ENCODE assay signal across 15 cellular contexts in genomic region chr1:30783244-30783915, GRCh38. TPM values are rescaled to one million over a fixed set of nuclear protein-coding genes. Genes with fewer than 3 reads are reported as not detected.
A peak's percentile ranks its signal among the peaks of the same experiment; 100 is the strongest.
DNase-seq lines count a peak whose midpoint lies in the region; ATAC-seq, FAIRE-seq and TF ChIP-seq lines count a peak whose summit lies in the region.
"Had no signal": no experiment of that assay in that cellular context is flagged by ENCODE, and none has a peak within 500 bp of the region (broad histone marks: within the 10 kb centered on the region; RNA-seq: fewer than 3 reads in every experiment).

No MANE protein-coding gene starts in this region.

- POLR2A ChIA-PET in GM12878 (lab: Charles Lee) = interaction anchor here (0.6 to 3.7 kb wide), 4 partner anchors 21 to 165 kb away, joined by 3 to 18 read pairs (median 3); no protein-coding TSS in a partner anchor

- H3K36me3 Mint-ChIP-seq in activated CD8-positive, alpha-beta memory T cell treated with anti-CD3 and anti-CD28 coated beads, Interleukin-2, amount 10 ng/mL, durations not matched to agents 7 days and 5 days = no peaks in the 10 kb centered on the region

- H4K20me1 ChIP-seq in GM12878 (ENCODE audit: control insufficient read depth, insufficient read depth) = no peaks in the 10 kb centered on the region

- H3K9me3 ChIP-seq in GM12878 (replicated peaks; ENCODE audit: control insufficient read depth, insufficient read depth, low read length) = no peaks in the 10 kb centered on the region
- H3K9me3 ChIP-seq in mesenchymal stem cell (ENCODE audit: control insufficient read depth, low read length) = no peaks in the 10 kb centered on the region
- H3K9me3 ChIP-seq: ovary had no signal

- no peak overlapping the region for H3K27ac ChIP-seq in GM12878 (ENCODE audit: control insufficient read depth, insufficient read depth)
- no peak overlapping the region for H3K27ac ChIP-seq in mesenchymal stem cell (ENCODE audit: low read length, poor library complexity, severe bottlenecking)
- H3K27ac ChIP-seq: KMS-11, ovary, PC-9 had no signal

- H3K9ac ChIP-seq in GM12878 (ENCODE audit: control insufficient read depth, insufficient read depth, low read length) = no peak overlapping the region
- no peak overlapping the region for H3K9ac ChIP-seq in mesenchymal stem cell (ENCODE audit: low read length)

- H3K27me3 ChIP-seq in GM12878 (replicated peaks in 1 of 2; ENCODE audit: control insufficient read depth in 2 of 2, insufficient read depth in 2 of 2, low read length in 1 of 2) = no peaks in the 10 kb centered on the region; a peak in 1 of 4 replicates
- H3K27me3 ChIP-seq in mesenchymal stem cell (ENCODE audit: control insufficient read depth in 1 of 2, insufficient read depth in 1 of 2, low read length in 2 of 2) = peaks cover 4 to 50% of the 10 kb centered on the region in 2 experiments
- H3K27me3 ChIP-seq: ovary had no signal

- no peak overlapping the region for H4K8ac ChIP-seq in mesenchymal stem cell (ENCODE audit: low read length)

- H2BK5ac ChIP-seq in mesenchymal stem cell (ENCODE audit: low read depth, low read length, poor library complexity, severe bottlenecking) = no peak overlapping the region

- no peaks in the 10 kb centered on the region; the same call in none of the 2 replicates for H3K79me2 ChIP-seq in GM12878 (ENCODE audit: control insufficient read depth, insufficient read depth, low read length)

- DNase-seq in Ammon's horn (ENCODE audit: low spot score) = peak; percentile 42
- DNase-seq in HuH-7.5 (ENCODE audit: low spot score) = peak; percentile 32
- no peak for DNase-seq in GM12878 (ENCODE audit: low read depth, low spot score)
- no peak for DNase-seq in mesenchymal stem cell
- DNase-seq in activated CD8-positive, alpha-beta memory T cell treated with anti-CD3 and anti-CD28 coated beads, Interleukin-2, amount 10 ng/mL, durations not matched to agents 7 days and 5 days = no peak
- no peak for DNase-seq in dedifferentiated amniotic fluid mesenchymal stem cell (ENCODE audit: extremely low spot score)
- DNase-seq in activated CD4-positive, CD25-positive, alpha-beta regulatory T cell treated with anti-CD3 and anti-CD28 coated beads, Interleukin-2, amount 50 U/mL, for 72 hours = no peak
- DNase-seq: activated CD4-positive, alpha-beta T cell treated with anti-CD3 and anti-CD28 coated beads, Interleukin-2, amount 50 U/mL, for 48 hours; DND-41; PC-9 had no signal

- intact Hi-C loops in GM12878 (cut with micrococcal nuclease; ENCODE audit: unreplicated experiment) = loop anchor here (5.0 kb wide), 1 partner anchor 144 kb away; no protein-coding TSS in a partner anchor

- no peak overlapping the region for H3K18ac ChIP-seq in mesenchymal stem cell (ENCODE audit: low read depth in 1 of 2, low read length in 2 of 2)

- H3K36me3 ChIP-seq in GM12878 (ENCODE audit: control insufficient read depth in 2 of 2, insufficient read depth in 2 of 2, low read length in 1 of 2) (no peaks in the 10 kb centered on the region), mesenchymal stem cell (ENCODE audit: control insufficient read depth in 1 of 2, insufficient read depth in 2 of 2, low read depth in 1 of 2, low read length in 2 of 2) (no peaks in the 10 kb centered on the region)
- H3K36me3 ChIP-seq: ovary had no signal

- no peak overlapping the region for H3K23ac ChIP-seq in mesenchymal stem cell (ENCODE audit: low read length in 2 of 2)

- no peak overlapping the region for H2BK120ac ChIP-seq in mesenchymal stem cell (ENCODE audit: low read depth, low read length)

- no peak overlapping the region for H3K27ac Mint-ChIP-seq in activated CD8-positive, alpha-beta memory T cell treated with anti-CD3 and anti-CD28 coated beads, Interleukin-2, amount 10 ng/mL, durations not matched to agents 7 days and 5 days

- no peak overlapping the region for H4K91ac ChIP-seq in mesenchymal stem cell (ENCODE audit: low read length)

- WGBS in GM12878 (ENCODE audit: insufficient coverage, insufficient replicate concordance, low lambda C conversion rate, missing lambda C conversion rate) = 47% methylated on average over 17 of the region's 17 CpGs
- 68% methylated on average over 17 of the region's 17 CpGs for WGBS in mesenchymal stem cell

- H3K4me2 ChIP-seq in GM12878 (ENCODE audit: control insufficient read depth, insufficient read depth) (no peak overlapping the region), mesenchymal stem cell (ENCODE audit: low read length, poor library complexity, severe bottlenecking) (no peak overlapping the region)
- H3K4me2 ChIP-seq: PC-9 had no signal

- H3K14ac ChIP-seq in mesenchymal stem cell (ENCODE audit: low read length in 2 of 2) = no peak overlapping the region

- no peak overlapping the region for H3K4me3 ChIP-seq in GM12878
- H3K4me3 ChIP-seq in mesenchymal stem cell (ENCODE audit: insufficient read depth in 1 of 2, low read depth in 1 of 2, low read length in 2 of 2) = no peak overlapping the region
- H3K4me3 ChIP-seq: ovary, PC-9 had no signal

- RAD21 ChIA-PET in GM12878 (lab: Charles Lee; ENCODE audit: unreplicated experiment) = interaction anchor here (0.6 to 9.5 kb wide), 16 partner anchors 8 to 1370 kb away, joined by 3 to 538 read pairs (median 4); partner anchors contain the start of genes MATN1 and SDC3

- no peak overlapping the region for H2BK12ac ChIP-seq in mesenchymal stem cell (ENCODE audit: low read length in 2 of 2)

- no peaks in the 10 kb centered on the region for H3K9me3 Mint-ChIP-seq in activated CD8-positive, alpha-beta memory T cell treated with anti-CD3 and anti-CD28 coated beads, Interleukin-2, amount 10 ng/mL, durations not matched to agents 7 days and 5 days (ENCODE audit: low read depth)

- TF ChIP-seq POLR2A in GM12878 (IDR thresholded peaks at IDR 0.05; ENCODE audit: low read depth, low read length) = no peak

- in situ Hi-C loops in GM12878 (cut with MboI) = no loop called here

- H2AK5ac ChIP-seq in mesenchymal stem cell (ENCODE audit: low read length, severe bottlenecking) = no peak overlapping the region

- H2BK15ac ChIP-seq in mesenchymal stem cell (ENCODE audit: low read depth, poor library complexity, severe bottlenecking) = peak overlapping the region; percentile 26

- TF ChIP-seq EP300 in GM12878 (IDR thresholded peaks at IDR 0.05; ENCODE audit: borderline replicate concordance in 1 of 2, control insufficient read depth in 1 of 2, low read depth in 2 of 2, low read length in 2 of 2) = no peak

- CTCF ChIA-PET in GM12878 (lab: Yijun Ruan, JAX) = interaction anchor here (0.7 to 11.7 kb wide), 29 partner anchors 7 to 175 kb away, joined by 3 to 516 read pairs (median 6); partner anchors contain the start of gene MATN1
- CTCF ChIA-PET in activated CD8-positive, alpha-beta memory T cell treated with anti-CD3 and anti-CD28 coated beads, Interleukin-2, amount 10 ng/mL, durations not matched to agents 7 days and 5 days (lab: Charles Lee) = interaction anchor here (0.8 to 20.0 kb wide), 22 partner anchors 12 to 403 kb away, joined by 3 to 759 read pairs (median 5); partner anchors contain the start of genes LAPTM5 and MATN1

- no peak overlapping the region for H3K4ac ChIP-seq in mesenchymal stem cell (ENCODE audit: low read depth in 1 of 2, low read length in 2 of 2)

- ATAC-seq in GM12878 (peak; percentile 3), GM19328 (IDR thresholded peaks at IDR 0.05; ENCODE audit: unreplicated experiment) (no peak)
- ATAC-seq in activated CD8-positive, alpha-beta memory T cell treated with anti-CD3 and anti-CD28 coated beads, Interleukin-2, amount 10 ng/mL, durations not matched to agents 7 days and 5 days = no peak

- no peak for TF ChIP-seq RAD21 in GM12878 (IDR thresholded peaks at IDR 0.05; ENCODE audit: insufficient read depth, low read depth, low read length)

- H3K4me1 ChIP-seq in GM12878 (ENCODE audit: control insufficient read depth, insufficient read depth, low read length) (peaks cover 14% of the 10 kb centered on the region), mesenchymal stem cell (ENCODE audit: control insufficient read depth, insufficient read depth, low read depth, low read length) (peaks cover 6% of the 10 kb centered on the region)

- no TSS peak for BruUV-seq in GM12878 (replicated peaks; lab: Mats Ljungman, UMichigan)

- peaks cover 9% of the 10 kb centered on the region for H3K27me3 Mint-ChIP-seq in activated CD8-positive, alpha-beta memory T cell treated with anti-CD3 and anti-CD28 coated beads, Interleukin-2, amount 10 ng/mL, durations not matched to agents 7 days and 5 days

- H2AFZ ChIP-seq in GM12878 (ENCODE audit: control insufficient read depth, low read depth, low read length) (no peak overlapping the region), mesenchymal stem cell (ENCODE audit: low read depth, low read length) (no peak overlapping the region)
- H2AFZ ChIP-seq: PC-9 had no signal

- H3K4me1 Mint-ChIP-seq in activated CD8-positive, alpha-beta memory T cell treated with anti-CD3 and anti-CD28 coated beads, Interleukin-2, amount 10 ng/mL, durations not matched to agents 7 days and 5 days = peaks cover 13% of the 10 kb centered on the region

- H3K4me3 Mint-ChIP-seq in activated CD8-positive, alpha-beta memory T cell treated with anti-CD3 and anti-CD28 coated beads, Interleukin-2, amount 10 ng/mL, durations not matched to agents 7 days and 5 days = no peak overlapping the region

- H3K79me1 ChIP-seq in mesenchymal stem cell (replicated peaks; ENCODE audit: low read length, poor library complexity, severe bottlenecking) = no peaks in the 10 kb centered on the region

- FAIRE-seq in GM12878 (lab: Jason Lieb, UNC) = no peak

- TF ChIP-seq CTCF in GM12878 (IDR thresholded peaks at IDR 0.05 in 2 of 3, conservative IDR thresholded peaks at IDR 0.05 in 1 of 3; ENCODE audit: control insufficient read depth in 2 of 3, extremely low read depth in 1 of 3, insufficient read depth in 1 of 3, low read depth in 3 of 3, low read length in 3 of 3) = no peak

- SMC1A ChIA-PET in GM12878 (lab: Charles Lee; ENCODE audit: uncharacterized antibody, unreplicated experiment) = interaction anchor here (0.9 to 8.6 kb wide), 10 partner anchors 7 to 145 kb away, joined by 3 to 427 read pairs (median 6); partner anchors contain the start of genes LAPTM5 and MATN1

RNA-seq across cellular contexts. Expression of gene LAPTM5, which starts 25.8 kb away (rescaled TPM):
- 345 and 349 TPM in 2 replicates for total RNA-seq in GM12878 (2013; cell fraction: nucleolus; rRNA removed)
- total RNA-seq in GM12878 (2014; rRNA removed) (360 and 370 TPM in 2 replicates), GM12878 (2014; rRNA removed; fragmentation: Illumina TruSeq; extraction: Trizol) (423 and 431 TPM in 2 replicates), GM12878 (2021) (740 and 758 TPM in 2 replicates)
- 582 TPM for polyA plus RNA-seq in GM12878 (2011; ENCODE audit: low read depth)
- polyA plus RNA-seq in GM12878 (2011; rRNA removed) (411 and 682 TPM in 2 replicates), GM12878 (2014; fragmentation: Illumina TruSeq; extraction: Trizol) (972 and 1,013 TPM in 2 replicates), GM12878 (2014; fragmentation: Nextera tagmentation; extraction: Ambion mirVana) (10 to 100 TPM; 24.1 to 48.8 TPM), GM12878 (2014; rRNA removed) (675 and 692 TPM in 2 replicates), GM12878 (2016; fragmentation: Nextera tagmentation; extraction: Ambion mirVana) (1,000 to 10,000 TPM in 1 of 2 experiments, 100 to 1,000 TPM in 1; 977 to 1,034 TPM)
- polyA plus RNA-seq in GM12878 (2011; cell fraction: cytosol; rRNA removed) = 985 and 1,156 TPM in 2 replicates
- polyA plus RNA-seq in GM12878 (2011; cell fraction: nucleus; rRNA removed) = 492 and 615 TPM in 2 replicates
- polyA plus RNA-seq in GM12878 (2012) = 791 and 943 TPM in 2 replicates
- 1,330 and 1,556 TPM in 2 replicates for polyA minus RNA-seq in GM12878 (2011; rRNA and poly(A)+ RNA removed)
- polyA minus RNA-seq in GM12878 (2011; cell fraction: cytosol; rRNA and poly(A)+ RNA removed) = 364 and 402 TPM in 2 replicates
- polyA minus RNA-seq in GM12878 (2011; cell fraction: nucleus; rRNA and poly(A)+ RNA removed) = 131 and 171 TPM in 2 replicates
- 0.97 TPM for polyA plus RNA-seq in mesenchymal stem cell (2013, experiment 1 of 2)
- 0.95 TPM for polyA plus RNA-seq in mesenchymal stem cell (2013, experiment 2 of 2)
- 100 to 1,000 TPM; 326 to 386 TPM for total RNA-seq in activated CD8-positive, alpha-beta memory T cell treated with anti-CD3 and anti-CD28 coated beads, Interleukin-2, amount 10 ng/mL, durations not matched to agents 7 days and 5 days

RNA-seq across cellular contexts. Expression of gene MATN1, which starts 60.0 kb away (rescaled TPM):
- total RNA-seq in GM12878 (2013; cell fraction: nucleolus; rRNA removed) = 0.51 and 1.9 TPM in 2 replicates
- total RNA-seq in GM12878 (2014; rRNA removed) (0.11 and 0.27 TPM in 2 replicates), GM12878 (2014; rRNA removed; fragmentation: Illumina TruSeq; extraction: Trizol) (0.04 TPM in 1 of 2 replicates, not detected in the other), GM12878 (2021) (0.21 and 0.24 TPM in 2 replicates)
- polyA plus RNA-seq in GM12878 (2011; ENCODE audit: low read depth) = 0.31 TPM
- polyA plus RNA-seq in GM12878 (2011; rRNA removed) (0.36 and 0.50 TPM in 2 replicates), GM12878 (2014; fragmentation: Illumina TruSeq; extraction: Trizol) (0.07 and 0.11 TPM in 2 replicates), GM12878 (2014; fragmentation: Nextera tagmentation; extraction: Ambion mirVana) (under 1 TPM in 1 of 2 experiments, not detected in 1; 0.07 TPM), GM12878 (2014; rRNA removed) (0.10 and 0.46 TPM in 2 replicates), GM12878 (2016; fragmentation: Nextera tagmentation; extraction: Ambion mirVana) (under 1 TPM; 0.09 to 0.44 TPM)
- 0.67 and 0.77 TPM in 2 replicates for polyA plus RNA-seq in GM12878 (2011; cell fraction: cytosol; rRNA removed)
- polyA plus RNA-seq in GM12878 (2011; cell fraction: nucleus; rRNA removed) = 1.5 and 2.1 TPM in 2 replicates
- polyA plus RNA-seq in GM12878 (2012) = 0.48 and 0.60 TPM in 2 replicates
- polyA minus RNA-seq in GM12878 (2011; rRNA and poly(A)+ RNA removed) = 0.22 and 0.72 TPM in 2 replicates
- polyA minus RNA-seq in GM12878 (2011; cell fraction: cytosol; rRNA and poly(A)+ RNA removed) = not detected in 2 replicates
- polyA minus RNA-seq in GM12878 (2011; cell fraction: nucleus; rRNA and poly(A)+ RNA removed) = 0.67 and 1.3 TPM in 2 replicates
- 0.03 TPM for polyA plus RNA-seq in mesenchymal stem cell (2013, experiment 1 of 2)
- polyA plus RNA-seq in mesenchymal stem cell (2013, experiment 2 of 2) = 0.04 TPM
- total RNA-seq in activated CD8-positive, alpha-beta memory T cell treated with anti-CD3 and anti-CD28 coated beads, Interleukin-2, amount 10 ng/mL, durations not matched to agents 7 days and 5 days = under 1 TPM in 1 of 2 experiments, not detected in 1; 0.32 TPM
- total RNA-seq: glomerular endothelial cell; T-helper 2 cell treated with Interferon-gamma antibody and Interleukin-4, amounts not matched to agents 100 ng/mL and 5 ng/mL, for 36 hours had no signal

Comparison
In these comparisons a context has a peak if more than half of its experiments do, and no peak if none do; other contexts are left out.
1. DNase-seq: peak in Ammon's horn (single experiment) and HuH-7.5 (single experiment); none in GM12878 (single experiment), mesenchymal stem cell (single experiment), activated CD8-positive, alpha-beta memory T cell treated with anti-CD3 and anti-CD28 coated beads, Interleukin-2, amount 10 ng/mL, durations not matched to agents 7 days and 5 days (single experiment), dedifferentiated amniotic fluid mesenchymal stem cell (single experiment) and activated CD4-positive, CD25-positive, alpha-beta regulatory T cell treated with anti-CD3 and anti-CD28 coated beads, Interleukin-2, amount 50 U/mL, for 72 hours (single experiment).